28 cellular contexts compared by ENCODE assay signal in genomic region chr2:71689393-71689792, GRCh38.
"Had no signal": no experiment of that assay in that cellular context is flagged by ENCODE, and none has a peak within 500 bp of the region (broad histone marks: within the 10 kb centered on the region; RNA-seq: fewer than 3 reads in every experiment).

No MANE protein-coding gene starts in this region.

- H3K27me3 Mint-ChIP-seq: activated naive CD8-positive, alpha-beta T cell; activated T-cell treated with anti-CD3 and anti-CD28 coated beads, Interleukin-2, amount 50 U/mL, for 24 hours had no signal

- H3K4me3 Mint-ChIP-seq: activated CD8-positive, alpha-beta T cell treated with anti-CD3 and anti-CD28 coated beads, Interleukin-2, amount 10 ng/mL, durations not matched to agents 7 days and 5 days; activated naive CD4-positive, alpha-beta T cell treated with anti-CD3 and anti-CD28 coated beads for 36 hours; activated naive CD8-positive, alpha-beta T cell; activated T-cell treated with anti-CD3 and anti-CD28 coated beads, Interleukin-2, amount 50 U/mL, for 24 hours; activated T-helper 1 cell treated with anti-CD3 and anti-CD28 coated beads, Interleukin-12 subunit alpha, Interleukin-12 subunit beta, Interleukin-2, Interleukin-4 antibody, amounts not matched to agents 30 ng/mL and 10 ng/mL and 1 ng/mL, durations not matched to agents 14 hours and 24 hours and 36 hours; brain; T-helper 17 cell; WTC11 had no signal

- ATAC-seq: activated CD8-positive, alpha-beta T cell treated with anti-CD3 and anti-CD28 coated beads, Interleukin-2, amount 10 ng/mL, durations not matched to agents 7 days and 5 days; Panc1; T-helper 17 cell; WTC11 had no signal

- H3K27ac Mint-ChIP-seq: activated CD8-positive, alpha-beta T cell treated with anti-CD3 and anti-CD28 coated beads, Interleukin-2, amount 10 ng/mL, durations not matched to agents 7 days and 5 days; activated naive CD4-positive, alpha-beta T cell treated with anti-CD3 and anti-CD28 coated beads for 36 hours; activated naive CD8-positive, alpha-beta T cell; activated T-cell treated with anti-CD3 and anti-CD28 coated beads, Interleukin-2, amount 50 U/mL, for 24 hours; activated T-helper 1 cell treated with anti-CD3 and anti-CD28 coated beads, Interleukin-12 subunit alpha, Interleukin-12 subunit beta, Interleukin-2, Interleukin-4 antibody, amounts not matched to agents 30 ng/mL and 10 ng/mL and 1 ng/mL, durations not matched to agents 14 hours and 24 hours and 36 hours; brain; T-helper 17 cell; WTC11 had no signal

- DNase-seq: activated CD4-positive, alpha-beta T cell treated with anti-CD3 and anti-CD28 coated beads for 48 hours; activated CD4-positive, alpha-beta T cell treated with anti-CD3 and anti-CD28 coated beads, Interleukin-2, amount 50 U/mL, for 4 hours; activated CD4-positive, CD25-positive, alpha-beta regulatory T cell treated with anti-CD3 and anti-CD28 coated beads, Interleukin-2, amount 50 U/mL, for 72 hours; activated CD8-positive, alpha-beta T cell treated with anti-CD3 and anti-CD28 coated beads, Interleukin-2, amount 10 ng/mL, durations not matched to agents 7 days and 5 days; activated gamma-delta T cell; activated naive CD4-positive, alpha-beta T cell treated with anti-CD3 and anti-CD28 coated beads for 36 hours; activated T-cell treated with anti-CD3 and anti-CD28 coated beads, Interleukin-2, amount 50 U/mL, for 24 hours; amygdala; MM.1S; NCI-H1105; NCI-H1436; NCI-H1694 treated with DMSO at 0.1 percent for 48 hours; NCI-H2029 treated with DMSO at 0.1 percent for 48 hours; NCI-H345; NCI-H510A; NCI-H526 treated with DMSO at 0.1 percent for 48 hours; NK-92 treated with Interleukin-12 subunit alpha and Interleukin-12 subunit beta, amount 100 ng/mL, for 24 hours; OCI-M1; RPMI8226; SHP77 treated with DMSO at 0.1 percent for 48 hours; T-helper 17 cell; T-helper 9 cell had no signal

- H3K36me3 Mint-ChIP-seq: activated naive CD8-positive, alpha-beta T cell; brain had no signal

- FAIRE-seq: astrocyte had no signal

- H3K4me1 Mint-ChIP-seq: T-helper 17 cell had no signal

- H3K9me3 Mint-ChIP-seq: activated naive CD4-positive, alpha-beta T cell treated with anti-CD3 and anti-CD28 coated beads for 36 hours; activated T-cell treated with anti-CD3 and anti-CD28 coated beads, Interleukin-2, amount 50 U/mL, for 24 hours; activated T-helper 1 cell treated with anti-CD3 and anti-CD28 coated beads, Interleukin-12 subunit alpha, Interleukin-12 subunit beta, Interleukin-2, Interleukin-4 antibody, amounts not matched to agents 30 ng/mL and 10 ng/mL and 1 ng/mL, durations not matched to agents 14 hours and 24 hours and 36 hours had no signal
